23 cellular contexts compared by ENCODE assay signal in the genomic region with DNA sequence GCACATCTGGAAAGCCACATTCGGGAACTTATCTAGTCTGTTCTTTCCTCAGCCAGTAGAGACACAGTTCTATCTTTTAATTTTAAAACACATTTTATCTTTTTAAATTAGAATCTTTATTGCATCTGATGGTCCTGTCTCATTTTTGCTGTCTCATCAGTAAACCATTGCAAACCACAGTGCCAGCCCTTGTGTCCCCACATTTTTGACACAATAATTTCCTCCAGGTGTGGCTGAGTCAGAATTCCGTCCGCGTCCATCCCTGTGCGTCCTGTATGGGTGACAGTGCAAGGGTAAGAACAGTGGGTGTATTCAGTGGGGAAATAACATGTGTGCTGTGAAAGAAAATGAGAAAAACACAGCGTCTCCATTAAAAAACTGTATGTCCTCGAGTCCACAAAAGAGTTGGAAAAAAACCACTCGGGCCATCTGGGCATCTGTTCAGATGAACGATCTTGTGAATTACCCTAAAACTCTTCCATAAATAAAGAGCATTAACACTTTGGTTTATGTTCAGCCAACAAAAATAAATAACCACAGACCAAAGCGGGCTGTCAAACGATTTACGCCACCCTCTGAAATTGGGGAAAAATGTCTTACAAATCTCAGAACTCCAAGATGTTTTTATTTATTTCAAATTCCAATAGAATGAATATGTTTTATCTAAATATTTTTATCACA.
DNase-seq lines count a peak whose midpoint lies in the region; ATAC-seq and TF ChIP-seq lines count a peak whose summit lies in the region.
"Had no signal": no experiment of that assay in that cellular context is flagged by ENCODE, and none has a peak within 500 bp of the region (broad histone marks: within the 10 kb centered on the region; RNA-seq: fewer than 3 reads in every experiment).

No MANE protein-coding gene starts in this region.

- H3K4me3 ChIP-seq in AG10803 (ENCODE audit: low read length) (no peak overlapping the region), IMR-90 (ENCODE audit: insufficient read depth, low read depth, low read length) (no peak overlapping the region), testis (no peak overlapping the region)
- H3K4me3 ChIP-seq: A549, GM23338, HAP-1, MG63 had no signal

- H3K4ac ChIP-seq in IMR-90 (ENCODE audit: low read depth, low read length), result no peak overlapping the region

- H3K9me3 ChIP-seq in IMR-90 (ENCODE audit: control insufficient read depth, insufficient read depth, low read length), result 0 out of 2 replicates have a peak, but pooled peaks cover 4% of the 10 kb centered on the region
- no peaks in the 10 kb centered on the region for H3K9me3 ChIP-seq in testis
- H3K9me3 ChIP-seq: A549, Caco-2, HAP-1, MG63, SK-N-SH had no signal

- H2BK20ac ChIP-seq in IMR-90 (ENCODE audit: low read depth, low read length), result no peak overlapping the region

- no peak overlapping the region for H2BK120ac ChIP-seq in IMR-90 (ENCODE audit: low read depth, low read length)

- no peak overlapping the region for H4K91ac ChIP-seq in IMR-90 (ENCODE audit: insufficient read depth, low read depth, low read length)

- H3K27ac ChIP-seq in IMR-90 (ENCODE audit: insufficient read depth, low read length) (no peak overlapping the region), testis (no peak overlapping the region)
- H3K27ac ChIP-seq: A549, C4-2B had no signal

- WGBS in IMR-90 (ENCODE audit: extremely low coverage in 2 of 2, insufficient read length in 1 of 2), 2 experiments, result 0% methylated on average over 1 of the region's 12 CpGs; no CpG with 5 or more reads in 1 of the 2 experiments
- 63 to 78% methylated on average over 12 of the region's 12 CpGs for WGBS in testis, 2 donors

- dilution Hi-C loops in IMR-90 (cut with HindIII; ENCODE audit: low sequenced_read_pairs, unreplicated experiment), result no loop called here

- in situ Hi-C loops in IMR-90 (cut with MboI; ENCODE audit: low sequenced_read_pairs), result loop anchor here (10.0 to 25.0 kb wide), 3 partner anchors 870 to 1713 kb away; a partner anchor contains a TSS

- no peak for TF ChIP-seq POLR2A in IMR-90 (IDR thresholded peaks at IDR 0.05; ENCODE audit: low read depth, low read length)
- no peak for TF ChIP-seq POLR2A in testis (IDR thresholded peaks at IDR 0.05)

- H3K14ac ChIP-seq in IMR-90 (replicated peaks; ENCODE audit: low read depth, low read length), result no peak overlapping the region

- no peaks in the 10 kb centered on the region for H3K27me3 ChIP-seq in IMR-90 (ENCODE audit: control insufficient read depth, insufficient read depth, low read length)
- H3K27me3 ChIP-seq in testis, result no peaks in the 10 kb centered on the region
- H3K27me3 ChIP-seq: MG63 had no signal

- no peak overlapping the region for H2BK5ac ChIP-seq in IMR-90 (ENCODE audit: low read depth, low read length, poor library complexity, severe bottlenecking)

- CTCF ChIA-PET in IMR-90 (lab: Yijun Ruan, JAX), result no interaction called here

- H3K18ac ChIP-seq in IMR-90 (ENCODE audit: low read depth, low read length), result no peak overlapping the region

- BruUV-seq in IMR-90 (replicated peaks; lab: Mats Ljungman, UMichigan), result no TSS peak

- no peak overlapping the region for H3K9ac ChIP-seq in IMR-90 (ENCODE audit: low read depth, low read length)
- H3K9ac ChIP-seq: SK-N-SH had no signal

- peaks cover 17% of the 10 kb centered on the region for H3K9me1 ChIP-seq in IMR-90 (ENCODE audit: insufficient read depth, low read length)

- H2AK9ac ChIP-seq in IMR-90 (replicated peaks; ENCODE audit: low read depth, low read length, poor library complexity), result no peak overlapping the region

- no peak overlapping the region for H2BK15ac ChIP-seq in IMR-90 (ENCODE audit: low read depth, low read length)

- POLR2A ChIA-PET in IMR-90 (lab: Charles Lee; ENCODE audit: unreplicated experiment), result no interaction called here

- no peak overlapping the region for H3K4me2 ChIP-seq in IMR-90 (ENCODE audit: low read depth, low read length)
- H3K4me2 ChIP-seq: A549, GM23338, SK-N-SH had no signal

- DNase-seq in AG10803 (ENCODE audit: low read depth), result peak; percentile 41
- peak; percentile 20 for DNase-seq in IMR-90
- DNase-seq in fibroblast of gingiva (ENCODE audit: low read depth), result peak; percentile 18
- DNase-seq in testis, result peak; percentile 13
- no peak for DNase-seq in Ammon's horn (ENCODE audit: low spot score)
- DNase-seq in activated CD4-positive, alpha-beta T cell treated with anti-CD3 and anti-CD28 coated beads, Interleukin-2, amount 50 U/mL, for 4 hours, result no peak
- DNase-seq: Caco-2; CD8-positive, alpha-beta T cell; DMS 273 treated with DMSO at 0.1 percent for 48 hours; DND-41; KG1; MG63; NCI-H2029; NCI-H446; NCI-H524 treated with DMSO at 0.1 percent for 48 hours; NCI-H774; PC-3; SK-N-SH had no signal

- ATAC-seq in IMR-90 (ENCODE audit: low read depth) (peak; percentile 19), GM21360 (IDR thresholded peaks at IDR 0.05; ENCODE audit: unreplicated experiment) (no peak)
- ATAC-seq: A549; CD8-positive, alpha-beta T cell; GM23338; PC-3 had no signal

- H4K8ac ChIP-seq in IMR-90 (ENCODE audit: low read depth in 2 of 2, low read length in 2 of 2), result no peak overlapping the region

- H4K20me1 ChIP-seq in IMR-90 (ENCODE audit: insufficient read depth, low read length), result peaks cover 3% of the 10 kb centered on the region; the same call in 1 of the 2 replicates

- TF ChIP-seq CTCF in AG10803 (conservative IDR thresholded peaks at IDR 0.05; ENCODE audit: low read length) (no peak), IMR-90 (conservative IDR thresholded peaks at IDR 0.05; ENCODE audit: low read depth, low read length) (no peak), testis (IDR thresholded peaks at IDR 0.05) (no peak)

- peaks cover 43% of the 10 kb centered on the region; the same call in 1 of the 2 replicates for H3K36me3 ChIP-seq in IMR-90 (ENCODE audit: control insufficient read depth, insufficient read depth, low read length)
- H3K36me3 ChIP-seq in testis (ENCODE audit: low read depth, missing control alignments), result no peaks in the 10 kb centered on the region
- H3K36me3 ChIP-seq: MG63 had no signal

- H3K4me1 ChIP-seq in IMR-90 (ENCODE audit: control insufficient read depth, insufficient read depth, low read length), result peaks cover 2% of the 10 kb centered on the region; the same call in 1 of the 2 replicates
- H3K4me1 ChIP-seq in testis, result peaks cover under 1% of the 10 kb centered on the region
- H3K4me1 ChIP-seq: A549, Caco-2 had no signal

- no peak overlapping the region for H3K23ac ChIP-seq in IMR-90 (ENCODE audit: low read depth, low read length)

- no peak overlapping the region for H2AFZ ChIP-seq in IMR-90 (replicated peaks; ENCODE audit: low read length, poor library complexity)
- H2AFZ ChIP-seq: GM23338 had no signal

- no peak overlapping the region for H3K56ac ChIP-seq in IMR-90 (ENCODE audit: extremely low read depth, insufficient read depth, low read length)

- no peak for TF ChIP-seq RAD21 in IMR-90 (IDR thresholded peaks at IDR 0.05; ENCODE audit: low read length)

- H3K79me1 ChIP-seq in IMR-90 (ENCODE audit: low read depth in 1 of 2, low read length in 2 of 2), result peaks cover 13 to 27% of the 10 kb centered on the region in 2 experiments

- no peak overlapping the region for H4K5ac ChIP-seq in IMR-90 (ENCODE audit: low read depth, low read length)

- H2AK5ac ChIP-seq in IMR-90 (ENCODE audit: low read depth, low read length), result no peak overlapping the region

- intact Hi-C loops in IMR-90 (cut with micrococcal nuclease) (no loop called here), testis (cut with DNase I; ENCODE audit: low total_unique reads) (loop anchor here (10.0 kb wide), 1 partner anchor 93 kb away; no protein-coding TSS in a partner anchor)

TF ChIP-seq in IMR-90, 13 proteins besides CTCF, POLR2A, EP300 and RAD21:
- TF ChIP-seq, protein P1, sequence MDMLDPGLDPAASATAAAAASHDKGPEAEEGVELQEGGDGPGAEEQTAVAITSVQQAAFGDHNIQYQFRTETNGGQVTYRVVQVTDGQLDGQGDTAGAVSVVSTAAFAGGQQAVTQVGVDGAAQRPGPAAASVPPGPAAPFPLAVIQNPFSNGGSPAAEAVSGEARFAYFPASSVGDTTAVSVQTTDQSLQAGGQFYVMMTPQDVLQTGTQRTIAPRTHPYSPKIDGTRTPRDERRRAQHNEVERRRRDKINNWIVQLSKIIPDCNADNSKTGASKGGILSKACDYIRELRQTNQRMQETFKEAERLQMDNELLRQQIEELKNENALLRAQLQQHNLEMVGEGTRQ (IDR thresholded peaks at IDR 0.05; ENCODE audit: low read depth, low read length), result no peak
- peak; percentile 55 for TF ChIP-seq MAFK (IDR thresholded peaks at IDR 0.05; ENCODE audit: low read depth, low read length)
- TF ChIP-seq, protein P2, sequence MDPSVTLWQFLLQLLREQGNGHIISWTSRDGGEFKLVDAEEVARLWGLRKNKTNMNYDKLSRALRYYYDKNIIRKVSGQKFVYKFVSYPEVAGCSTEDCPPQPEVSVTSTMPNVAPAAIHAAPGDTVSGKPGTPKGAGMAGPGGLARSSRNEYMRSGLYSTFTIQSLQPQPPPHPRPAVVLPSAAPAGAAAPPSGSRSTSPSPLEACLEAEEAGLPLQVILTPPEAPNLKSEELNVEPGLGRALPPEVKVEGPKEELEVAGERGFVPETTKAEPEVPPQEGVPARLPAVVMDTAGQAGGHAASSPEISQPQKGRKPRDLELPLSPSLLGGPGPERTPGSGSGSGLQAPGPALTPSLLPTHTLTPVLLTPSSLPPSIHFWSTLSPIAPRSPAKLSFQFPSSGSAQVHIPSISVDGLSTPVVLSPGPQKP (IDR thresholded peaks at IDR 0.05; ENCODE audit: borderline replicate concordance, low read depth, low read length), result no peak

Comparison
In these comparisons a context has a peak if more than half of its experiments do, and no peak if none do; other contexts are left out.
1. DNase-seq: peak in AG10803 (single experiment), IMR-90 (single experiment), fibroblast of gingiva (single experiment) and testis (single experiment); none in Ammon's horn (single experiment) and activated CD4-positive, alpha-beta T cell treated with anti-CD3 and anti-CD28 coated beads, Interleukin-2, amount 50 U/mL, for 4 hours (0 of 2).